Comparison of ENCODE assay signal across 21 cellular contexts in the genomic region with DNA sequence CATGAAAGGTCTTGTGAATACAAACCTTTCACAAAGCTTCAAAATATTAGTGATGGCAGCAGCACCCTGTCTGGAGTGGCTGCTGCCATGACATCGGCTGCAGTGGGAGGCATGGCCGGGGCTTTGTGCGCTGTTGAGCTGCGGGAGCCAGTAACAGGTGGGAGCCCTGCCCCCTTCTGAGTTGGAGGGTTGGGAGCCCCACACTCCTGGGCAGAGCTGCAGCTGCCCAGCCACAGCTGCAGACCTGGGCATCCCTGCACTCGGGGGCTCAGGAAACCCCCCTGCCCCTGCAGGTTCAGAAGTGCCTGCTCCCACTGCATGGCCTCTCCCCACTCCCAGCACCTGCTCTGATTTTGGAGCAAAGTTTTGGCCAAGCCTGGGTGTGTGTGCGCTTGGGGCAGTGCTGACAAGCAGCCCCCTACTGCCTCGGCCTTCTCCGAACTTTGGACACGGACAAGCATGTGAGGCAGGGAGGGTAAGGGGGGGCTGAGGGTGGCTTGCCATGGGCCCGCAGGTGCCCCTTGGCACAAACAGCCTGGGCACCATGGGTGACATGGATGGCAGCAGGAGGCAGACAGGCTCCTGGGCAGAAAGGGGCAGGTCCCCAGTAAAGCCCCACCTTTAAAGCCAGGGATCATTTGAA.
"Had no signal": no experiment of that assay in that cellular context is flagged by ENCODE, and none has a peak within 500 bp of the region (broad histone marks: within the 10 kb centered on the region; RNA-seq: fewer than 3 reads in every experiment).

No MANE protein-coding gene starts in this region.

- DNase-seq: activated CD4-positive, alpha-beta T cell treated with anti-CD3 and anti-CD28 coated beads for 48 hours; activated CD4-positive, alpha-beta T cell treated with anti-CD3 and anti-CD28 coated beads, Interleukin-2, amount 50 U/mL, for 4 hours; activated CD4-positive, CD25-positive, alpha-beta regulatory T cell treated with anti-CD3 and anti-CD28 coated beads, Interleukin-2, amount 50 U/mL, for 72 hours; activated CD8-positive, alpha-beta memory T cell treated with anti-CD3 and anti-CD28 coated beads, Interleukin-2, amount 50 U/mL, for 48 hours; activated CD8-positive, alpha-beta T cell treated with anti-CD3 and anti-CD28 coated beads, Interleukin-2, amount 10 ng/mL, durations not matched to agents 7 days and 5 days; activated effector memory CD4-positive, alpha-beta T cell treated with anti-CD3 and anti-CD28 coated beads, Interleukin-2, amount 50 U/mL, for 16 hours; activated naive CD4-positive, alpha-beta T cell treated with Interleukin-2 at 50 U/mL for 16 hours; activated T-cell treated with anti-CD3 and anti-CD28 coated beads, Interleukin-2, amount 50 U/mL, for 1 hour; cerebellar nuclear complex; NCI-H1048; NCI-H146; NCI-H1930; NCI-H2171; NCI-H2227 treated with DMSO at 0.1 percent for 48 hours; NCI-H510A; NCI-H526 treated with DMSO at 0.1 percent for 48 hours; NCI-H82; PC-3; SHP77 had no signal

- FAIRE-seq: colon, RCC 7860 had no signal

- ATAC-seq: activated CD8-positive, alpha-beta T cell treated with anti-CD3 and anti-CD28 coated beads, Interleukin-2, amount 10 ng/mL, durations not matched to agents 7 days and 5 days; PC-3 had no signal
